In the genomic region with DNA sequence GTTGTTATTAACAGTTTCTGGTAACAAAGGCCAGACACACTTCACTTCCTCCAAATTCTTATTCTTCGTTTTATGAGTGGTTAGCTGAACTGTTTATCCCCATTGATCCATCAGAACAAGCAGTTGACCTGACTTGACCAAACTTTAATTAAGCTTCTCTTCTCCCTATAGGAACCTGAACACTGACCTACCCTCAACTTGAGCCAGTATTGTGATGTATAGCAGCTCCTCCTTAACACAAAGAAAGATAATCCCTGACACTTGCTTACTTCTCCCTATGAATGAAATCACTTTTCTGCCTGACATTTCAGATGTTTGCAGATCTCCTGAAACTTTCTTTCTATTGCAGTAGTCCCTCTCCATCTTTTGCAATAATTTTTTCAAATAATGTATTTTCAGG, we compare ENCODE assay signal across 1 cellular context.
TF ChIP-seq lines count a peak whose summit lies in the region.

No MANE protein-coding gene starts in this region.

TF ChIP-seq in GM23338, 12 proteins besides CTCF, POLR2A, EP300 and RAD21 (continued from another document):
- TF ChIP-seq, protein P1, sequence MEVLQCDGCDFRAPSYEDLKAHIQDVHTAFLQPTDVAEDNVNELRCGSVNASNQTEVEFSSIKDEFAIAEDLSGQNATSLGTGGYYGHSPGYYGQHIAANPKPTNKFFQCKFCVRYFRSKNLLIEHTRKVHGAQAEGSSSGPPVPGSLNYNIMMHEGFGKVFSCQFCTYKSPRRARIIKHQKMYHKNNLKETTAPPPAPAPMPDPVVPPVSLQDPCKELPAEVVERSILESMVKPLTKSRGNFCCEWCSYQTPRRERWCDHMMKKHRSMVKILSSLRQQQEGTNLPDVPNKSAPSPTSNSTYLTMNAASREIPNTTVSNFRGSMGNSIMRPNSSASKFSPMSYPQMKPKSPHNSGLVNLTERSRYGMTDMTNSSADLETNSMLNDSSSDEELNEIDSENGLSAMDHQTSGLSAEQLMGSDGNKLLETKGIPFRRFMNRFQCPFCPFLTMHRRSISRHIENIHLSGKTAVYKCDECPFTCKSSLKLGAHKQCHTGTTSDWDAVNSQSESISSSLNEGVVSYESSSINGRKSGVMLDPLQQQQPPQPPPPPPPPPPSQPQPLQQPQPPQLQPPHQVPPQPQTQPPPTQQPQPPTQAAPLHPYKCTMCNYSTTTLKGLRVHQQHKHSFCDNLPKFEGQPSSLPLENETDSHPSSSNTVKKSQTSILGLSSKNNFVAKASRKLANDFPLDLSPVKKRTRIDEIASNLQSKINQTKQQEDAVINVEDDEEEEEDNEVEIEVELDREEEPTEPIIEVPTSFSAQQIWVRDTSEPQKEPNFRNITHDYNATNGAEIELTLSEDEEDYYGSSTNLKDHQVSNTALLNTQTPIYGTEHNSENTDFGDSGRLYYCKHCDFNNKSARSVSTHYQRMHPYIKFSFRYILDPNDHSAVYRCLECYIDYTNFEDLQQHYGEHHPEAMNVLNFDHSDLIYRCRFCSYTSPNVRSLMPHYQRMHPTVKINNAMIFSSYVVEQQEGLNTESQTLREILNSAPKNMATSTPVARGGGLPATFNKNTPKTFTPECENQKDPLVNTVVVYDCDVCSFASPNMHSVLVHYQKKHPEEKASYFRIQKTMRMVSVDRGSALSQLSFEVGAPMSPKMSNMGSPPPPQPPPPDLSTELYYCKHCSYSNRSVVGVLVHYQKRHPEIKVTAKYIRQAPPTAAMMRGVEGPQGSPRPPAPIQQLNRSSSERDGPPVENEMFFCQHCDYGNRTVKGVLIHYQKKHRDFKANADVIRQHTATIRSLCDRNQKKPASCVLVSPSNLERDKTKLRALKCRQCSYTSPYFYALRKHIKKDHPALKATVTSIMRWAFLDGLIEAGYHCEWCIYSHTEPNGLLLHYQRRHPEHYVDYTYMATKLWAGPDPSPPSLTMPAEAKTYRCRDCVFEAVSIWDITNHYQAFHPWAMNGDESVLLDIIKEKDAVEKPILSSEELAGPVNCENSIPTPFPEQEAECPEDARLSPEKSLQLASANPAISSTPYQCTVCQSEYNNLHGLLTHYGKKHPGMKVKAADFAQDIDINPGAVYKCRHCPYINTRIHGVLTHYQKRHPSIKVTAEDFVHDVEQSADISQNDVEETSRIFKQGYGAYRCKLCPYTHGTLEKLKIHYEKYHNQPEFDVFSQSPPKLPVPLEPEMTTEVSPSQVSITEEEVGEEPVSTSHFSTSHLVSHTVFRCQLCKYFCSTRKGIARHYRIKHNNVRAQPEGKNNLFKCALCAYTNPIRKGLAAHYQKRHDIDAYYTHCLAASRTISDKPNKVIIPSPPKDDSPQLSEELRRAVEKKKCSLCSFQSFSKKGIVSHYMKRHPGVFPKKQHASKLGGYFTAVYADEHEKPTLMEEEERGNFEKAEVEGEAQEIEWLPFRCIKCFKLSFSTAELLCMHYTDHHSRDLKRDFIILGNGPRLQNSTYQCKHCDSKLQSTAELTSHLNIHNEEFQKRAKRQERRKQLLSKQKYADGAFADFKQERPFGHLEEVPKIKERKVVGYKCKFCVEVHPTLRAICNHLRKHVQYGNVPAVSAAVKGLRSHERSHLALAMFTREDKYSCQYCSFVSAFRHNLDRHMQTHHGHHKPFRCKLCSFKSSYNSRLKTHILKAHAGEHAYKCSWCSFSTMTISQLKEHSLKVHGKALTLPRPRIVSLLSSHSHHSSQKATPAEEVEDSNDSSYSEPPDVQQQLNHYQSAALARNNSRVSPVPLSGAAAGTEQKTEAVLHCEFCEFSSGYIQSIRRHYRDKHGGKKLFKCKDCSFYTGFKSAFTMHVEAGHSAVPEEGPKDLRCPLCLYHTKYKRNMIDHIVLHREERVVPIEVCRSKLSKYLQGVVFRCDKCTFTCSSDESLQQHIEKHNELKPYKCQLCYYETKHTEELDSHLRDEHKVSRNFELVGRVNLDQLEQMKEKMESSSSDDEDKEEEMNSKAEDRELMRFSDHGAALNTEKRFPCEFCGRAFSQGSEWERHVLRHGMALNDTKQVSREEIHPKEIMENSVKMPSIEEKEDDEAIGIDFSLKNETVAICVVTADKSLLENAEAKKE (CRISPR knock-in tag; IDR thresholded peaks at IDR 0.05) = peak; percentile 96
- TF ChIP-seq STAT1 (IDR thresholded peaks at IDR 0.05; ENCODE audit: unreplicated experiment) (no peak), ZNF114 (CRISPR knock-in tag; IDR thresholded peaks at IDR 0.05) (0 out of 2 replicates have a peak, but pooled peaks have one; percentile 33), ZNF331 (CRISPR knock-in tag; IDR thresholded peaks at IDR 0.05; ENCODE audit: low read depth) (no peak), EZH2phosphoT487 (IDR thresholded peaks at IDR 0.05; ENCODE audit: unreplicated experiment) (no peak), NANOG (IDR thresholded peaks at IDR 0.05; ENCODE audit: borderline replicate concordance) (peak; percentile 64; the same call in 1 of the 2 replicates), EZH2 (IDR thresholded peaks at IDR 0.05; ENCODE audit: low read depth, unreplicated experiment) (no peak)
